29 cellular contexts compared by ENCODE assay signal in genomic region chr12:106235770-106236169, GRCh38.
"Had no signal": no experiment of that assay in that cellular context is flagged by ENCODE, and none has a peak within 500 bp of the region (broad histone marks: within the 10 kb centered on the region; RNA-seq: fewer than 3 reads in every experiment).

No MANE protein-coding gene starts in this region.

- H3K4me3 Mint-ChIP-seq: activated CD8-positive, alpha-beta T cell treated with anti-CD3 and anti-CD28 coated beads, Interleukin-2, amount 10 ng/mL, durations not matched to agents 7 days and 5 days; activated naive CD4-positive, alpha-beta T cell treated with anti-CD3 and anti-CD28 coated beads, Interleukin-2, amount 50 U/mL, for 24 hours; brain; WTC11 had no signal

- H3K27me3 ChIP-seq: Peyer's patch, SJCRH30 had no signal

- H3K27me3 Mint-ChIP-seq: activated naive CD4-positive, alpha-beta T cell treated with anti-CD3 and anti-CD28 coated beads, Interleukin-2, amount 50 U/mL, for 24 hours; brain had no signal

- H3K27ac ChIP-seq: Peyer's patch, RWPE1, SJCRH30 had no signal

- H3K4me1 ChIP-seq: Peyer's patch, SJCRH30 had no signal

- H3K9me3 Mint-ChIP-seq: activated naive CD4-positive, alpha-beta T cell treated with anti-CD3 and anti-CD28 coated beads, Interleukin-2, amount 50 U/mL, for 24 hours; brain had no signal

- H3K9me3 ChIP-seq: Peyer's patch, SJCRH30 had no signal

- H3K4me3 ChIP-seq: Peyer's patch, SJCRH30 had no signal

- H3K27ac Mint-ChIP-seq: activated CD8-positive, alpha-beta T cell treated with anti-CD3 and anti-CD28 coated beads, Interleukin-2, amount 10 ng/mL, durations not matched to agents 7 days and 5 days; activated naive CD4-positive, alpha-beta T cell treated with anti-CD3 and anti-CD28 coated beads, Interleukin-2, amount 50 U/mL, for 24 hours; brain; WTC11 had no signal

- ATAC-seq: activated CD8-positive, alpha-beta T cell treated with anti-CD3 and anti-CD28 coated beads, Interleukin-2, amount 10 ng/mL, durations not matched to agents 7 days and 5 days; SK-N-SH treated with all-trans-retinoic acid at 6 μM for 48 hours; WTC11 had no signal

- H3K4me1 Mint-ChIP-seq: activated naive CD4-positive, alpha-beta T cell treated with anti-CD3 and anti-CD28 coated beads, Interleukin-2, amount 50 U/mL, for 24 hours had no signal

- DNase-seq: activated CD4-positive, alpha-beta T cell treated with anti-CD3 and anti-CD28 coated beads for 48 hours; activated CD4-positive, alpha-beta T cell treated with anti-CD3 and anti-CD28 coated beads, Interleukin-2, amount 50 U/mL, for 4 hours; activated CD4-positive, CD25-positive, alpha-beta regulatory T cell treated with anti-CD3 and anti-CD28 coated beads, Interleukin-2, amount 50 U/mL, for 72 hours; activated CD8-positive, alpha-beta memory T cell treated with anti-CD3 and anti-CD28 coated beads, Interleukin-2, amount 50 U/mL, for 48 hours; activated CD8-positive, alpha-beta T cell treated with anti-CD3 and anti-CD28 coated beads, Interleukin-2, amount 10 ng/mL, durations not matched to agents 7 days and 5 days; activated effector memory CD4-positive, alpha-beta T cell treated with Interleukin-2 at 50 U/mL for 16 hours; activated naive CD4-positive, alpha-beta T cell; activated T-cell treated with anti-CD3 and anti-CD28 coated beads, Interleukin-2, amount 50 U/mL, for 1 hour; amygdala; Kasumi-1; NCI-H1092; NCI-H1417; NCI-H1930; NCI-H2107; NCI-H2171 treated with DMSO at 0.1 percent for 48 hours; NCI-H345; NCI-H510A treated with DMSO at 0.1 percent for 48 hours; NCI-H69; NK-92 treated with Interleukin-12 subunit alpha and Interleukin-12 subunit beta, amount 100 ng/mL, for 24 hours; OCI-M1; Peyer's patch; Right ventricle myocardium superior; SJCRH30; SW 1271 had no signal
